13 cellular contexts compared by ENCODE assay signal in the genomic region with DNA sequence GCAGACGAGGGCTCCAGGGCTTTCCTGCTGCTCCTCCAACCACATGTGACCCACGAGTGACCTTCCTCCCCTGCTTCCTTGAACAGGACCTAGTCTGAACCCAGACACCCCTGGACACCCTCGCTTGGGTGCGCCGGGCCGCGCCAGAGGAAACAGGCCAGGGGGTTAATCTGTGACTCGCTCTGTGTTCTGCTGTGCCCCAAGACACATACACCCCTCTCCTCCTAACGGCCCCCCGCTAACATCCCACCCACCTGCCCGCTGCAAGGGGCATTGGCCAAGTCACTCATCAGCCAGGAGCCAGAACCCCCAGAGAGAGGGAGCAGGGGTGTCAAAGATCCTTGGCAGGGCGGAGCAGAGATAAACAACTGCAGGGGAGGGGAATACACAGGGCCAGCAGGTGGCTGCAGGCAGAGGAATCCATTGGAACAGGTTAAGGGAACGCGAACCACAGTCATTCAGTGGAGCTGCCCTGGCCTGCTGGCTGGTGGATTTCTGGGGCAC. TPM values are rescaled to one million over a fixed set of nuclear protein-coding genes. Genes with fewer than 3 reads are reported as not detected.
DNase-seq lines count a peak whose midpoint lies in the region; ATAC-seq and TF ChIP-seq lines count a peak whose summit lies in the region.
"Had no signal": no experiment of that assay in that cellular context is flagged by ENCODE, and none has a peak within 500 bp of the region (broad histone marks: within the 10 kb centered on the region; RNA-seq: fewer than 3 reads in every experiment).

No MANE protein-coding gene starts in this region.

- H3K36me3 ChIP-seq in cardiac muscle cell (no peaks in the 10 kb centered on the region), muscle layer of duodenum (ENCODE audit: control insufficient read depth in 1 of 2, insufficient read depth in 2 of 2, low read length in 2 of 2) (peaks cover 0 to 5% of the 10 kb centered on the region in 2 donors), tibial nerve (no peaks in the 10 kb centered on the region)

- H3K4me1 Mint-ChIP-seq in WTC11 (peaks cover 21% of the 10 kb centered on the region), T-helper 17 cell (peaks cover 2% of the 10 kb centered on the region)

- no peak for DNase-seq in WTC11 (ENCODE audit: low spot score)
- no peak for DNase-seq in cardiac muscle cell (ENCODE audit: low read depth in 1 of 2, low spot score in 1 of 2)
- DNase-seq in tibial nerve (ENCODE audit: low spot score in 2 of 2) = no peak
- DNase-seq in T-helper 17 cell = no peak
- no peak for DNase-seq in SHP77 (lab: John Stamatoyannopoulos, UW)
- no peak for DNase-seq in NCI-H1092 (lab: John Stamatoyannopoulos, UW)
- DNase-seq: activated effector memory CD4-positive, alpha-beta T cell treated with anti-CD3 and anti-CD28 coated beads, Interleukin-2, amount 50 U/mL, for 16 hours; Calu3; NCI-H446; SHP77 treated with DMSO at 0.1 percent for 48 hours had no signal

- H3K27ac Mint-ChIP-seq in WTC11 (no peak overlapping the region), T-helper 17 cell (no peak overlapping the region)

- POLR2A ChIA-PET in WTC11 (lab: Charles Lee) = no interaction called here

- H3K4me1 ChIP-seq in cardiac muscle cell (ENCODE audit: low read depth) (peaks cover 23% of the 10 kb centered on the region), muscle layer of duodenum (ENCODE audit: control insufficient read depth in 1 of 2, insufficient read depth in 2 of 2, low read length in 2 of 2) (peaks cover 15 to 28% of the 10 kb centered on the region in 2 donors), tibial nerve (peaks cover 0 to 61% (median 21%) of the 10 kb centered on the region in 4 donors)

- H3K27me3 ChIP-seq in cardiac muscle cell (no peaks in the 10 kb centered on the region), muscle layer of duodenum (ENCODE audit: low read depth, low read length) (no peaks in the 10 kb centered on the region), tibial nerve (no peaks in the 10 kb centered on the region)
- H3K27me3 ChIP-seq: dorsolateral prefrontal cortex had no signal

- CTCF ChIA-PET in WTC11 (lab: Charles Lee) = interaction anchor here (1.4 to 2.8 kb wide), 6 partner anchors 15 to 78 kb away, joined by 3 to 18 read pairs (median 6); no protein-coding TSS in a partner anchor

- H3K27me3 Mint-ChIP-seq in WTC11 (ENCODE audit: low read depth) (no peaks in the 10 kb centered on the region; the same call in 1 of the 2 replicates), T-helper 17 cell (peaks cover 30% of the 10 kb centered on the region)

- ATAC-seq in WTC11 = peak; percentile 79
- ATAC-seq in T-helper 17 cell = no peak

- TF ChIP-seq CTCF in WTC11 (IDR thresholded peaks at IDR 0.05) = no peak
- TF ChIP-seq CTCF in cardiac muscle cell (IDR thresholded peaks at IDR 0.05; ENCODE audit: low read depth, low read length) = no peak
- no peak for TF ChIP-seq CTCF in tibial nerve (IDR thresholded peaks at IDR 0.05)

- H3K36me3 Mint-ChIP-seq in WTC11 (no peaks in the 10 kb centered on the region), T-helper 17 cell (ENCODE audit: low read depth) (peaks cover 5% of the 10 kb centered on the region)

- H3K27ac ChIP-seq in cardiac muscle cell = peak overlapping the region; percentile 49
- peak overlapping the region; percentile 88 for H3K27ac ChIP-seq in muscle layer of duodenum (ENCODE audit: low read length)
- peak overlapping the region in 3 of 4 donors; percentile 50 to 83 (median 62) for H3K27ac ChIP-seq in tibial nerve
- H3K27ac ChIP-seq: KMS-11 had no signal

- H3K4me3 ChIP-seq in cardiac muscle cell (no peak overlapping the region), muscle layer of duodenum (ENCODE audit: low read depth in 1 of 2, low read length in 2 of 2) (peak overlapping the region in 1 of 2 donors; percentile 6), tibial nerve (no peak overlapping the region)
- H3K4me3 ChIP-seq: dorsolateral prefrontal cortex had no signal

- 60 to 67% methylated on average over 14 of the region's 14 CpGs for WGBS in tibial nerve, 2 donors

- no peak for TF ChIP-seq EP300 in tibial nerve (IDR thresholded peaks at IDR 0.05)

- H3K9me3 ChIP-seq in cardiac muscle cell (ENCODE audit: low read depth) = no peaks in the 10 kb centered on the region
- H3K9me3 ChIP-seq in muscle layer of duodenum (ENCODE audit: control insufficient read depth in 1 of 2, low read length in 2 of 2) = no peaks in the 10 kb centered on the region
- no peaks in the 10 kb centered on the region for H3K9me3 ChIP-seq in tibial nerve
- H3K9me3 ChIP-seq in T-helper 17 cell (ENCODE audit: control insufficient read depth, low read length, poor library complexity, severe bottlenecking) = no peaks in the 10 kb centered on the region

- no peak overlapping the region for H3K4me3 Mint-ChIP-seq in WTC11
- H3K4me3 Mint-ChIP-seq in T-helper 17 cell = no peak overlapping the region

- no peaks in the 10 kb centered on the region for H3K9me3 Mint-ChIP-seq in WTC11

- no peak for TF ChIP-seq POLR2A in tibial nerve (IDR thresholded peaks at IDR 0.05)

TF ChIP-seq in WTC11, 78 proteins besides CTCF, POLR2A, EP300 and RAD21:
- TF ChIP-seq NR1H2 (CRISPR knock-in tag; IDR thresholded peaks at IDR 0.05) (no peak), ZNF423 (CRISPR knock-in tag; IDR thresholded peaks at IDR 0.05) (peak; percentile 56), SMAD3 (CRISPR knock-in tag; IDR thresholded peaks at IDR 0.05; ENCODE audit: borderline replicate concordance) (no peak)
- TF ChIP-seq, protein P1, sequence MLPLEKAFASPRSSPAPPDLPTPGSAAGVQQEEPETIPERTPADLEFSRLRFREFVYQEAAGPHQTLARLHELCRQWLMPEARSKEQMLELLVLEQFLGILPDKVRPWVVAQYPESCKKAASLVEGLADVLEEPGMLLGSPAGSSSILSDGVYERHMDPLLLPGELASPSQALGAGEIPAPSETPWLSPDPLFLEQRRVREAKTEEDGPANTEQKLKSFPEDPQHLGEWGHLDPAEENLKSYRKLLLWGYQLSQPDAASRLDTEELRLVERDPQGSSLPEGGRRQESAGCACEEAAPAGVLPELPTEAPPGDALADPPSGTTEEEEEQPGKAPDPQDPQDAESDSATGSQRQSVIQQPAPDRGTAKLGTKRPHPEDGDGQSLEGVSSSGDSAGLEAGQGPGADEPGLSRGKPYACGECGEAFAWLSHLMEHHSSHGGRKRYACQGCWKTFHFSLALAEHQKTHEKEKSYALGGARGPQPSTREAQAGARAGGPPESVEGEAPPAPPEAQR (CRISPR knock-in tag; IDR thresholded peaks at IDR 0.05) = no peak

RNA-seq across cellular contexts. Expression of a gene that starts 38.1 kb away (rescaled TPM):
- 4.2 to 5.4 TPM (median 4.5 TPM) in 3 replicates for total RNA-seq in WTC11 (2021)
- 44.3 and 45.0 TPM in 2 replicates for total RNA-seq in cardiac muscle cell
- polyA plus RNA-seq in cardiac muscle cell = 13.7 and 16.7 TPM in 2 replicates
- 100 to 1,000 TPM; 461 to 648 (median 565) TPM for total RNA-seq in tibial nerve
- 10 to 100 TPM in 1 of 2 donors, under 1 TPM in 1; 0.80 to 16.8 TPM for total RNA-seq in T-helper 17 cell

Comparison
In these comparisons a context has a peak if more than half of its experiments do, and no peak if none do; other contexts are left out.
1. RNA of a gene that starts 38.1 kb away (total RNA-seq): 461 to 648 TPM in tibial nerve; 44.3 to 45.0 TPM in cardiac muscle cell, 0.80 to 16.8 TPM in T-helper 17 cell and 4.2 to 5.4 TPM in WTC11; every median in the first group is over 10 times any median in the second.
2. Peak in every context shown above with its lines, with median percentiles within 50 percentile points of each other: H3K27ac ChIP-seq.